ENCODE assay signal across 11 cellular contexts in the genomic region with DNA sequence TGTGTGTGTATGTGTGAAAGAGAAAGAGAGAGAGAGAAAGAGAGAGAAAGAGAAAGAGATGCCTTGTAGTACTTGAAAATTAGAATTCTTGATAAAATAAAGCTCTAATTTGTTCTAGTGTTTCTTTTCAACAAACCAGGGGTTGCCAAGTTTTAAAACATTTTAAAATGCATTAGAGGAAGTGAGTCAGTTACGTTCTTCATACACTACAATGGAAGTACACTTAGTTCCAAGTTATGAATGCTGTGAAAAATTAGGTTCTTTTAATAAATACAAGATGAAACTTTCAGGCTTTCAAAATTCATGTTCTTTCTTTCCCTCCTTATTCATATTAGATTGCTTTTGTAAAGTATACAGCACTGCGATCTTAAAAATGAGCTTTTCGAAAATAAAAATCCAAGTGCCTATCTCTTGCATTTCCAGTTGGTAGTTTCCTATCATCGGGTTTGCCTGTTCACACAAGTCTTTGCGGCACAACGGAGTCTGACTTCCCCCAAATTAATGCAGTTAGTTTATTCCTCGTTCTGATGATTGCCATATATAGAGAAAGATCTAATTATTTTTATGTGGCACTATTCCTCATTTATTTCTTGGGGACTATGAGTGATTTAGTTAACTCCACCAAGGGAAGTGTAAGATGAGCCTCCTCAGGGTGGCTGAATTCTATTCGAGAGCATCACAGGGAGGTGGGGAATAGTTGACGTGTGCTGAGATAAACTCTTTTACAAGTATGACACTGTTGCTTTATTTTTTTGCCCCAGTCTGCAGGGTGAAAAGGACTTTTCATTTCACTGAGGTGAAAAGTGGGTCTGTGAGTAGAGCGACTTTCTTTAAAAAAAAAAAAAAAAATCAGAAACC.
A peak's percentile ranks its signal among the peaks of the same experiment; 100 is the strongest.
DNase-seq lines count a peak whose midpoint lies in the region; ATAC-seq and TF ChIP-seq lines count a peak whose summit lies in the region.
"Had no signal": no experiment of that assay in that cellular context is flagged by ENCODE, and none has a peak within 500 bp of the region (broad histone marks: within the 10 kb centered on the region; RNA-seq: fewer than 3 reads in every experiment).

No MANE protein-coding gene starts in this region.

- H3K27me3 ChIP-seq in BJ (ENCODE audit: control insufficient read depth, insufficient read depth, low read length) (no peaks in the 10 kb centered on the region), cardiac muscle cell (no peaks in the 10 kb centered on the region), trophoblast cell (ENCODE audit: insufficient read depth, low read length) (no peaks in the 10 kb centered on the region)

- H4K8ac ChIP-seq in trophoblast cell (ENCODE audit: low read depth, low read length): no peak overlapping the region

- peak overlapping the region; percentile 13 for H2BK12ac ChIP-seq in trophoblast cell (ENCODE audit: low read length)

- no peak overlapping the region for H2BK5ac ChIP-seq in trophoblast cell (ENCODE audit: low read depth, low read length, poor library complexity)

- peaks cover 0 to 3% (median 2%) of the 10 kb centered on the region in 3 donors for H3K27me3 Mint-ChIP-seq in immature natural killer cell (ENCODE audit: low read depth in 3 of 3)

- TF ChIP-seq CTCF in BJ (IDR thresholded peaks at IDR 0.05; ENCODE audit: insufficient read depth, low read depth, low read length) (no peak), cardiac muscle cell (IDR thresholded peaks at IDR 0.05; ENCODE audit: low read depth, low read length) (no peak)

- H3K14ac ChIP-seq in trophoblast cell (ENCODE audit: low read length): no peak overlapping the region

- H3K4me1 ChIP-seq in cardiac muscle cell (ENCODE audit: low read depth): peaks cover 40% of the 10 kb centered on the region
- H3K4me1 ChIP-seq in trophoblast cell (ENCODE audit: control insufficient read depth in 1 of 2, insufficient read depth in 2 of 2, low read length in 2 of 2): peaks cover 2 to 3% of the 10 kb centered on the region in 2 experiments

- H3K36me3 Mint-ChIP-seq in immature natural killer cell: no peaks in the 10 kb centered on the region

- H3K4me2 ChIP-seq in trophoblast cell (ENCODE audit: low read length): peak overlapping the region; percentile 59
- H3K4me2 ChIP-seq: KMS-11 had no signal

- H2AFZ ChIP-seq in trophoblast cell (ENCODE audit: insufficient read depth, low read length, poor library complexity): no peak overlapping the region

- H3K36me3 ChIP-seq in BJ (ENCODE audit: control insufficient read depth, insufficient read depth, low read length): no peaks in the 10 kb centered on the region
- no peaks in the 10 kb centered on the region for H3K36me3 ChIP-seq in cardiac muscle cell
- no peaks in the 10 kb centered on the region for H3K36me3 ChIP-seq in trophoblast cell (ENCODE audit: control insufficient read depth in 1 of 2, insufficient read depth in 2 of 2, low read length in 2 of 2)

- no peak overlapping the region for H3K4ac ChIP-seq in trophoblast cell (ENCODE audit: low read depth, low read length)

- peaks cover 4% of the 10 kb centered on the region for H3K79me1 ChIP-seq in trophoblast cell (ENCODE audit: low read length)

- no peak overlapping the region for H3K27ac Mint-ChIP-seq in immature natural killer cell

- no peak overlapping the region for H3K9ac ChIP-seq in trophoblast cell (ENCODE audit: low read length)
- H3K9ac ChIP-seq: KMS-11 had no signal

- CTCF ChIA-PET in BJ (lab: Yijun Ruan, JAX): interaction anchor here (0.8 to 3.1 kb wide), 5 partner anchors 28 to 192 kb away, joined by 3 to 12 read pairs (median 3); no protein-coding TSS in a partner anchor

- H2AK5ac ChIP-seq in trophoblast cell (ENCODE audit: low read length): no peak overlapping the region

- H3K9me3 Mint-ChIP-seq in immature natural killer cell: no peaks in the 10 kb centered on the region

- WGBS in trophoblast cell (ENCODE audit: extremely low coverage, insufficient coverage, insufficient read length): no CpG with 5 or more reads among the region's 10 CpGs

- no peak overlapping the region for H2BK120ac ChIP-seq in trophoblast cell (ENCODE audit: insufficient read depth, low read length, poor library complexity)

- no peak overlapping the region for H4K12ac ChIP-seq in trophoblast cell (ENCODE audit: low read depth, low read length)

- H3K27ac ChIP-seq in cardiac muscle cell: peak overlapping the region; percentile 93
- peak overlapping the region; percentile 59 for H3K27ac ChIP-seq in trophoblast cell (ENCODE audit: low read depth, low read length)
- H3K27ac ChIP-seq: KMS-11 had no signal

- no peak overlapping the region for H4K91ac ChIP-seq in trophoblast cell (ENCODE audit: low read depth, low read length)

- POLR2A ChIA-PET in BJ (lab: Charles Lee): no interaction called here

- no peak for DNase-seq in BJ (ENCODE audit: low read depth)
- DNase-seq in amniotic epithelial cell (ENCODE audit: low read depth): peak; percentile 48
- peak; percentile 34 to 75 for DNase-seq in cardiac muscle cell (ENCODE audit: low read depth in 1 of 2, low spot score in 1 of 2)
- DNase-seq in trophoblast cell: peak in 1 of 2 donors; percentile 15
- no peak for DNase-seq in immature natural killer cell
- no peak for DNase-seq in NCI-H1417 treated with DMSO at 0.1 percent for 48 hours (lab: John Stamatoyannopoulos, UW)
- DNase-seq: activated gamma-delta T cell; stimulated activated naive CD4-positive, alpha-beta T cell treated with Interleukin-2 at 50 U/mL for 16 hours had no signal

- no peak for ATAC-seq in HG03442 (IDR thresholded peaks at IDR 0.05; ENCODE audit: unreplicated experiment)
- no peak for ATAC-seq in GM21367 (IDR thresholded peaks at IDR 0.05; ENCODE audit: unreplicated experiment)

- H3K9me3 ChIP-seq in cardiac muscle cell (ENCODE audit: low read depth): no peaks in the 10 kb centered on the region
- no peaks in the 10 kb centered on the region for H3K9me3 ChIP-seq in trophoblast cell (ENCODE audit: insufficient read depth, low read depth, low read length)

- H3K4me1 Mint-ChIP-seq in immature natural killer cell: no peaks in the 10 kb centered on the region

- no peak overlapping the region for H3K18ac ChIP-seq in trophoblast cell (ENCODE audit: low read length)

- H3K23ac ChIP-seq in trophoblast cell (ENCODE audit: low read length): no peak overlapping the region

- H3K79me2 ChIP-seq in trophoblast cell (ENCODE audit: control insufficient read depth, insufficient read depth, low read length, poor library complexity): no peaks in the 10 kb centered on the region

- H3K4me3 Mint-ChIP-seq in immature natural killer cell: no peak overlapping the region

- H3K4me3 ChIP-seq in BJ (ENCODE audit: low read depth, low read length): peak overlapping the region; percentile 50
- peak overlapping the region; percentile 36 for H3K4me3 ChIP-seq in cardiac muscle cell
- H3K4me3 ChIP-seq in trophoblast cell (ENCODE audit: low read depth, low read length): no peak overlapping the region

Comparison
In these comparisons a context has a peak if more than half of its experiments do, and no peak if none do; other contexts are left out.
1. DNase-seq: peak in amniotic epithelial cell (single experiment) and cardiac muscle cell (2 of 2); none in BJ (single experiment), immature natural killer cell (0 of 3) and NCI-H1417 treated with DMSO at 0.1 percent for 48 hours (single experiment).